Comparison of ENCODE assay signal across 8 cellular contexts in genomic region chr12:105409881-105410471, GRCh38.
DNase-seq lines count a peak whose midpoint lies in the region; ATAC-seq and TF ChIP-seq lines count a peak whose summit lies in the region.

No MANE protein-coding gene starts in this region.

- 16% methylated on average over 7 of the region's 7 CpGs for whole genome bisulfite sequencing in lower leg skin, 2 donors

- no peaks in the 10 kb centered on the region for H3K27me3 ChIP-seq in foreskin keratinocyte

- no peak overlapping the region for H3K27ac Mint-ChIP-seq in activated naive CD8-positive, alpha-beta T cell treated with anti-CD3 and anti-CD28 coated beads, Interleukin-2, amount 50 U/mL, for 24 hours
- no peak overlapping the region for H3K27ac Mint-ChIP-seq in activated CD4-positive, alpha-beta memory T cell treated with anti-CD3 and anti-CD28 coated beads, Interleukin-2, amount 10 ng/mL, durations not matched to agents 7 days and 5 days

- POLR2A ChIA-PET in activated CD4-positive, alpha-beta memory T cell treated with anti-CD3 and anti-CD28 coated beads, Interleukin-2, amount 10 ng/mL, durations not matched to agents 7 days and 5 days (lab: Charles Lee) = no interaction called here

- peak; percentile 98 for DNase-seq in DMS153 (lab: John Stamatoyannopoulos, UW)
- peak; percentile 68 for DNase-seq in NCI-H1436 (lab: John Stamatoyannopoulos, UW)
- DNase-seq in activated naive CD8-positive, alpha-beta T cell treated with anti-CD3 and anti-CD28 coated beads, Interleukin-2, amount 50 U/mL, for 24 hours = no peak
- peak; percentile 28 to 87 for DNase-seq in lower leg skin (ENCODE audit: low spot score in 2 of 2)
- no peak for DNase-seq in foreskin keratinocyte
- DNase-seq in activated CD4-positive, alpha-beta memory T cell treated with anti-CD3 and anti-CD28 coated beads, Interleukin-2, amount 10 ng/mL, durations not matched to agents 7 days and 5 days = no peak

- CTCF ChIA-PET in activated CD4-positive, alpha-beta memory T cell treated with anti-CD3 and anti-CD28 coated beads, Interleukin-2, amount 10 ng/mL, durations not matched to agents 7 days and 5 days (lab: Charles Lee) = interaction anchor here (0.9 to 1.0 kb wide), 2 partner anchors 9 to 11 kb away, joined by 3 read pairs; no protein-coding TSS in a partner anchor

- H3K27ac ChIP-seq in foreskin keratinocyte = no peak overlapping the region

- TF ChIP-seq POLR2A in lower leg skin (IDR thresholded peaks at IDR 0.05) = no peak

- H3K27me3 Mint-ChIP-seq in activated naive CD8-positive, alpha-beta T cell treated with anti-CD3 and anti-CD28 coated beads, Interleukin-2, amount 50 U/mL, for 24 hours = no peaks in the 10 kb centered on the region
- no peaks in the 10 kb centered on the region for H3K27me3 Mint-ChIP-seq in activated CD4-positive, alpha-beta memory T cell treated with anti-CD3 and anti-CD28 coated beads, Interleukin-2, amount 10 ng/mL, durations not matched to agents 7 days and 5 days

- TF ChIP-seq CTCF in lower leg skin (IDR thresholded peaks at IDR 0.05) (no peak), foreskin keratinocyte (conservative IDR thresholded peaks at IDR 0.05) (no peak)

- H3K4me3 ChIP-seq in lower leg skin (ENCODE audit: low read depth, poor library complexity, severe bottlenecking) = no peak overlapping the region

- no peaks in the 10 kb centered on the region for H3K9me3 Mint-ChIP-seq in activated naive CD8-positive, alpha-beta T cell treated with anti-CD3 and anti-CD28 coated beads, Interleukin-2, amount 50 U/mL, for 24 hours
- H3K9me3 Mint-ChIP-seq in activated CD4-positive, alpha-beta memory T cell treated with anti-CD3 and anti-CD28 coated beads, Interleukin-2, amount 10 ng/mL, durations not matched to agents 7 days and 5 days = no peaks in the 10 kb centered on the region

- ATAC-seq in activated naive CD8-positive, alpha-beta T cell treated with anti-CD3 and anti-CD28 coated beads, Interleukin-2, amount 50 U/mL, for 24 hours = no peak
- ATAC-seq in HG03280 (IDR thresholded peaks at IDR 0.05; ENCODE audit: unreplicated experiment) (no peak), GM21515 (IDR thresholded peaks at IDR 0.05; ENCODE audit: unreplicated experiment) (no peak), foreskin keratinocyte (no peak)

- intact Hi-C loops in lower leg skin (cut with DNase I; ENCODE audit: low total_unique reads) = no loop called here

- peaks cover 15% of the 10 kb centered on the region for H3K4me1 Mint-ChIP-seq in activated naive CD8-positive, alpha-beta T cell treated with anti-CD3 and anti-CD28 coated beads, Interleukin-2, amount 50 U/mL, for 24 hours
- H3K4me1 Mint-ChIP-seq in activated CD4-positive, alpha-beta memory T cell treated with anti-CD3 and anti-CD28 coated beads, Interleukin-2, amount 10 ng/mL, durations not matched to agents 7 days and 5 days = peaks cover 15% of the 10 kb centered on the region

- no peaks in the 10 kb centered on the region for H3K4me1 ChIP-seq in foreskin keratinocyte

- H3K36me3 Mint-ChIP-seq in activated naive CD8-positive, alpha-beta T cell treated with anti-CD3 and anti-CD28 coated beads, Interleukin-2, amount 50 U/mL, for 24 hours (ENCODE audit: low read depth) = peaks cover 2% of the 10 kb centered on the region
- peaks cover 3% of the 10 kb centered on the region for H3K36me3 Mint-ChIP-seq in activated CD4-positive, alpha-beta memory T cell treated with anti-CD3 and anti-CD28 coated beads, Interleukin-2, amount 10 ng/mL, durations not matched to agents 7 days and 5 days (ENCODE audit: low read depth)

- H3K4me3 Mint-ChIP-seq in activated naive CD8-positive, alpha-beta T cell treated with anti-CD3 and anti-CD28 coated beads, Interleukin-2, amount 50 U/mL, for 24 hours = peak overlapping the region; percentile 5
- H3K4me3 Mint-ChIP-seq in activated CD4-positive, alpha-beta memory T cell treated with anti-CD3 and anti-CD28 coated beads, Interleukin-2, amount 10 ng/mL, durations not matched to agents 7 days and 5 days = no peak overlapping the region

Comparison
In these comparisons a context has a peak if more than half of its experiments do, and no peak if none do; other contexts are left out.
1. DNase-seq: peak in DMS153 (single experiment), NCI-H1436 (single experiment) and lower leg skin (2 of 2); none in activated naive CD8-positive, alpha-beta T cell treated with anti-CD3 and anti-CD28 coated beads, Interleukin-2, amount 50 U/mL, for 24 hours (single experiment), foreskin keratinocyte (0 of 2) and activated CD4-positive, alpha-beta memory T cell treated with anti-CD3 and anti-CD28 coated beads, Interleukin-2, amount 10 ng/mL, durations not matched to agents 7 days and 5 days (single experiment).